Comparison of ENCODE assay signal across 1 cellular context in genomic region chr7:6409991-6410693, GRCh38.
TF ChIP-seq lines count a peak whose summit lies in the region.

No MANE protein-coding gene starts in this region.

TF ChIP-seq in SK-N-SH, 30 proteins besides CTCF, POLR2A, EP300 and RAD21:
- TF ChIP-seq TEAD4 (IDR thresholded peaks at IDR 0.05; ENCODE audit: borderline replicate concordance, insufficient read depth), result no peak
- TF ChIP-seq FOXJ3 (CRISPR knock-in tag; IDR thresholded peaks at IDR 0.05), result no peak
- no peak for TF ChIP-seq RFX5 (IDR thresholded peaks at IDR 0.05; ENCODE audit: low read length)
- no peak for TF ChIP-seq USF1 (IDR thresholded peaks at IDR 0.05; ENCODE audit: borderline replicate concordance, low read depth)
- no peak for TF ChIP-seq REST (IDR thresholded peaks at IDR 0.05; ENCODE audit: low read depth, low read length)
- no peak for TF ChIP-seq FOSL2 (IDR thresholded peaks at IDR 0.05; ENCODE audit: borderline replicate concordance, low read depth)
- TF ChIP-seq MEF2A (IDR thresholded peaks at IDR 0.05; ENCODE audit: borderline replicate concordance, low read depth), result no peak
- TF ChIP-seq CHD2 (IDR thresholded peaks at IDR 0.05; ENCODE audit: low read length, partially characterized antibody), result no peak
- no peak for TF ChIP-seq USF2 (IDR thresholded peaks at IDR 0.05; ENCODE audit: borderline replicate concordance, low read depth, low read length)
- no peak for TF ChIP-seq SIN3A (IDR thresholded peaks at IDR 0.05; ENCODE audit: borderline replicate concordance, low read depth, low read length)
- TF ChIP-seq POLR2AphosphoS5 (IDR thresholded peaks at IDR 0.05; ENCODE audit: low read depth, low read length), result no peak; the same call in 1 of the 2 replicates
- no peak for TF ChIP-seq JUND (IDR thresholded peaks at IDR 0.05)
- TF ChIP-seq MXI1 (IDR thresholded peaks at IDR 0.05; ENCODE audit: low read depth, low read length), result no peak
- TF ChIP-seq RXRA (IDR thresholded peaks at IDR 0.05; ENCODE audit: borderline replicate concordance, low read depth), result no peak
- TF ChIP-seq PBX3 (IDR thresholded peaks at IDR 0.05), result no peak
- TF ChIP-seq MAX (IDR thresholded peaks at IDR 0.05; ENCODE audit: low read depth), result no peak
- no peak for TF ChIP-seq SMC3 (IDR thresholded peaks at IDR 0.05; ENCODE audit: low read depth, low read length)
- no peak for TF ChIP-seq TAF1 (IDR thresholded peaks at IDR 0.05; ENCODE audit: borderline replicate concordance, low read depth, low read length)
- TF ChIP-seq ELF1 (IDR thresholded peaks at IDR 0.05), result no peak
